8 cellular contexts compared by ENCODE assay signal in the genomic region with DNA sequence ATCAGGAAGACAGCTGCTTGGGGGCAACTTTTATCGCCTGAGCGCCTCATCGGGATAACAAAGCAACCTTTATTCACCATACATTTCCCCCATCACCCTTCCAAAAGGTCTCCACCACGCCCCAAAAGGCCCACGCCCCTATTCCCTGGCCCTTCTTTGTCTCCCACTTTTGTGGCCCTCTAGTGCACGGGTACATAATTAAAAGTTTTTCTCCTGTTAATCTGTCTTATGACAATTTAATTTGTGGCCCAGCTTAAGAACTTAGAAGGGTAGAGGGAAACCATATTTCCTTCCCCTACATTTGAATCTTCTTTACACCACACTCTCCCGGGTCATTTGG.
DNase-seq lines count a peak whose midpoint lies in the region; ATAC-seq and TF ChIP-seq lines count a peak whose summit lies in the region.

No MANE protein-coding gene starts in this region.

- H3K9ac ChIP-seq in HUES6 (ENCODE audit: low read length), result peak overlapping the region; percentile 92

- H3K27ac ChIP-seq in 22Rv1 (peak overlapping the region; percentile 55), HUES6 (ENCODE audit: low read depth, low read length) (peak overlapping the region; percentile 65; the same call in 1 of the 2 replicates)

- no peak for TF ChIP-seq CTCF in 22Rv1 (IDR thresholded peaks at IDR 0.05)

- peak; percentile 11 for ATAC-seq in GM18867 (IDR thresholded peaks at IDR 0.05; ENCODE audit: unreplicated experiment)

- peaks cover 6% of the 10 kb centered on the region; the same call in 1 of the 2 replicates for H3K27me3 ChIP-seq in HUES6 (ENCODE audit: control insufficient read depth, insufficient read depth, low read length)

- no peaks in the 10 kb centered on the region for H3K9me3 ChIP-seq in HUES6 (ENCODE audit: control insufficient read depth, insufficient read depth, low read depth, low read length)

- peak; percentile 25 to 43 for DNase-seq in activated CD4-positive, alpha-beta T cell treated with anti-CD3 and anti-CD28 coated beads, Interleukin-2, amount 50 U/mL, for 48 hours
- DNase-seq in foreskin melanocyte (peak; percentile 43), skeletal muscle cell (ENCODE audit: low read depth) (no peak), 8988T (no peak), HuH-7 (ENCODE audit: low spot score) (no peak)

- H3K4me3 ChIP-seq in HUES6 (ENCODE audit: low read depth, low read length) (peak overlapping the region; percentile 97), skeletal muscle cell (ENCODE audit: low read depth, low read length) (peak overlapping the region; percentile 77)

- peaks cover under 1% of the 10 kb centered on the region for H3K36me3 ChIP-seq in HUES6 (ENCODE audit: control insufficient read depth, insufficient read depth, low read length)

- H3K4me1 ChIP-seq in HUES6 (ENCODE audit: control insufficient read depth, insufficient read depth, low read length), result peaks cover 6% of the 10 kb centered on the region; the same call in 1 of the 2 replicates

Comparison
In these comparisons a context has a peak if more than half of its experiments do, and no peak if none do; other contexts are left out.
1. DNase-seq: peak in activated CD4-positive, alpha-beta T cell treated with anti-CD3 and anti-CD28 coated beads, Interleukin-2, amount 50 U/mL, for 48 hours (2 of 2) and foreskin melanocyte (single experiment); none in skeletal muscle cell (single experiment), 8988T (single experiment) and HuH-7 (single experiment).